34 cellular contexts compared by ENCODE assay signal in the genomic region with DNA sequence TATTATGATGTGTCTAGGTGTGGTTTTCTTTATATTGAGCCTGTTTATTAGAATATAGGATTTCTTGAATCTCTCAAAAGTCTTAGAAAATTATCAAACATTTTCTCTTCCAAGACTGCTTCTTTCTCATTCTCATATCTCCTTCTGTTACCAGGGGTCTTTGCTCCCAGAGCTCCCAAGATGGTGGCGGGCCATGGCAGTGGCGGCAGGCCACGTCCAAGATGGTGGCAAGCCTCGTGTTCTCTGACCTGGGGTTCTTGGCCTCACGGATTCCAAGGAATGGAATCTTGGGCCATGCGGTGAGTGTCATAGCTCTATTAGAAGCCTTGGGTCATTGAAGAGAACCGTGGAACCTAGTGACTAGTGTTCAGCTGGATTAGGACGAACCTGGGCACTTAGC.
"Had no signal": no experiment of that assay in that cellular context is flagged by ENCODE, and none has a peak within 500 bp of the region (broad histone marks: within the 10 kb centered on the region; RNA-seq: fewer than 3 reads in every experiment).

No MANE protein-coding gene starts in this region.

- DNase-seq: activated CD4-positive, alpha-beta memory T cell treated with anti-CD3 and anti-CD28 coated beads, Interleukin-2, amount 10 ng/mL, durations not matched to agents 7 days and 5 days; activated CD4-positive, alpha-beta T cell treated with anti-CD3 and anti-CD28 coated beads for 48 hours; activated CD4-positive, CD25-positive, alpha-beta regulatory T cell treated with anti-CD3 and anti-CD28 coated beads, Interleukin-2, amount 50 U/mL, for 72 hours; activated CD8-positive, alpha-beta memory T cell treated with anti-CD3 and anti-CD28 coated beads for 24 hours; activated CD8-positive, alpha-beta memory T cell treated with anti-CD3 and anti-CD28 coated beads, Interleukin-2, amount 10 ng/mL, durations not matched to agents 7 days and 5 days; activated CD8-positive, alpha-beta memory T cell treated with anti-CD3 and anti-CD28 coated beads, Interleukin-2, amount 50 U/mL, for 48 hours; activated effector memory CD4-positive, alpha-beta T cell treated with anti-CD3 and anti-CD28 coated beads, Interleukin-2, amount 50 U/mL, for 16 hours; activated naive CD4-positive, alpha-beta T cell; activated naive CD4-positive, alpha-beta T cell treated with anti-CD3 and anti-CD28 coated beads, Interleukin-2, amount 50 U/mL, for 16 hours; activated naive CD8-positive, alpha-beta T cell treated with anti-CD3 and anti-CD28 coated beads for 36 hours; activated T-cell treated with anti-CD3 and anti-CD28 coated beads, Interleukin-2, amount 50 U/mL, for 72 hours; amniotic stem cell; aorta; NCI-H1048; NCI-H1105 treated with DMSO at 0.1 percent for 48 hours; NCI-H1436; NCI-H1694; NCI-H1930; NCI-H2081 treated with DMSO at 0.1 percent for 48 hours; NCI-H226; NCI-H446 treated with DMSO at 0.1 percent for 48 hours; NCI-H524; NCI-H69; NCI-H82; SHP77; SK-N-SH had no signal

- H3K36me3 ChIP-seq: cardiac muscle cell, SJSA1 had no signal

- H3K9me3 Mint-ChIP-seq: activated CD4-positive, alpha-beta memory T cell treated with anti-CD3 and anti-CD28 coated beads, Interleukin-2, amount 10 ng/mL, durations not matched to agents 7 days and 5 days; activated naive CD8-positive, alpha-beta T cell treated with anti-CD3 and anti-CD28 coated beads for 36 hours; activated T-cell treated with anti-CD3 and anti-CD28 coated beads, Interleukin-2, amount 50 U/mL, for 72 hours; activated T-helper 17 cell treated with anti-CD3 and anti-CD28 coated beads, Interleukin-2, amount 50 U/mL, for 72 hours; central memory CD8-positive, alpha-beta T cell; T-helper 1 cell treated with Interleukin-12 subunit alpha and Interleukin-12 subunit beta and Interleukin-4 antibody, amounts not matched to agents 30 μg/mL and 1 μg/mL, for 36 hours; T-helper 2 cell treated with Interferon-gamma antibody and Interleukin-4, amounts not matched to agents 5 μg/mL and 100 μg/mL, for 36 hours had no signal

- H3K9me2 ChIP-seq: SK-N-SH had no signal

- H3K4me3 Mint-ChIP-seq: activated CD4-positive, alpha-beta memory T cell treated with anti-CD3 and anti-CD28 coated beads, Interleukin-2, amount 10 ng/mL, durations not matched to agents 7 days and 5 days; activated CD8-positive, alpha-beta memory T cell treated with anti-CD3 and anti-CD28 coated beads, Interleukin-2, amount 10 ng/mL, durations not matched to agents 7 days and 5 days; activated naive CD8-positive, alpha-beta T cell treated with anti-CD3 and anti-CD28 coated beads for 36 hours; activated T-helper 17 cell treated with anti-CD3 and anti-CD28 coated beads, Interleukin-2, amount 50 U/mL, for 72 hours; central memory CD8-positive, alpha-beta T cell; T-helper 1 cell treated with Interleukin-12 subunit alpha and Interleukin-12 subunit beta and Interleukin-4 antibody, amounts not matched to agents 30 μg/mL and 1 μg/mL, for 36 hours; WTC11 had no signal

- H3K27ac ChIP-seq: cardiac muscle cell, KMS-11, SJSA1 had no signal

- H3K4me1 ChIP-seq: SJSA1 had no signal

- H3K36me3 Mint-ChIP-seq: activated CD8-positive, alpha-beta memory T cell treated with anti-CD3 and anti-CD28 coated beads, Interleukin-2, amount 10 ng/mL, durations not matched to agents 7 days and 5 days; activated naive CD8-positive, alpha-beta T cell treated with anti-CD3 and anti-CD28 coated beads for 36 hours had no signal

- H3K4me1 Mint-ChIP-seq: activated CD4-positive, alpha-beta memory T cell treated with anti-CD3 and anti-CD28 coated beads, Interleukin-2, amount 10 ng/mL, durations not matched to agents 7 days and 5 days; activated naive CD8-positive, alpha-beta T cell treated with anti-CD3 and anti-CD28 coated beads for 36 hours; activated T-helper 17 cell treated with anti-CD3 and anti-CD28 coated beads, Interleukin-2, amount 50 U/mL, for 72 hours had no signal

- H3K4me2 ChIP-seq: KMS-11, SK-N-SH had no signal

- H3K27me3 ChIP-seq: cardiac muscle cell, SJSA1 had no signal

- H3K27ac Mint-ChIP-seq: activated CD4-positive, alpha-beta memory T cell treated with anti-CD3 and anti-CD28 coated beads, Interleukin-2, amount 10 ng/mL, durations not matched to agents 7 days and 5 days; activated CD8-positive, alpha-beta memory T cell treated with anti-CD3 and anti-CD28 coated beads, Interleukin-2, amount 10 ng/mL, durations not matched to agents 7 days and 5 days; activated naive CD8-positive, alpha-beta T cell treated with anti-CD3 and anti-CD28 coated beads for 36 hours; activated T-cell treated with anti-CD3 and anti-CD28 coated beads, Interleukin-2, amount 50 U/mL, for 72 hours; activated T-helper 17 cell treated with anti-CD3 and anti-CD28 coated beads, Interleukin-2, amount 50 U/mL, for 72 hours; T-helper 1 cell treated with Interleukin-12 subunit alpha and Interleukin-12 subunit beta and Interleukin-4 antibody, amounts not matched to agents 30 μg/mL and 1 μg/mL, for 36 hours; T-helper 2 cell treated with Interferon-gamma antibody and Interleukin-4, amounts not matched to agents 5 μg/mL and 100 μg/mL, for 36 hours; WTC11 had no signal

- H3K9ac ChIP-seq: KMS-11, SK-N-SH had no signal

- H3K9me3 ChIP-seq: SJSA1, SK-N-SH had no signal

- H3K4me3 ChIP-seq: cardiac muscle cell, SJSA1 had no signal
